In the genomic region with DNA sequence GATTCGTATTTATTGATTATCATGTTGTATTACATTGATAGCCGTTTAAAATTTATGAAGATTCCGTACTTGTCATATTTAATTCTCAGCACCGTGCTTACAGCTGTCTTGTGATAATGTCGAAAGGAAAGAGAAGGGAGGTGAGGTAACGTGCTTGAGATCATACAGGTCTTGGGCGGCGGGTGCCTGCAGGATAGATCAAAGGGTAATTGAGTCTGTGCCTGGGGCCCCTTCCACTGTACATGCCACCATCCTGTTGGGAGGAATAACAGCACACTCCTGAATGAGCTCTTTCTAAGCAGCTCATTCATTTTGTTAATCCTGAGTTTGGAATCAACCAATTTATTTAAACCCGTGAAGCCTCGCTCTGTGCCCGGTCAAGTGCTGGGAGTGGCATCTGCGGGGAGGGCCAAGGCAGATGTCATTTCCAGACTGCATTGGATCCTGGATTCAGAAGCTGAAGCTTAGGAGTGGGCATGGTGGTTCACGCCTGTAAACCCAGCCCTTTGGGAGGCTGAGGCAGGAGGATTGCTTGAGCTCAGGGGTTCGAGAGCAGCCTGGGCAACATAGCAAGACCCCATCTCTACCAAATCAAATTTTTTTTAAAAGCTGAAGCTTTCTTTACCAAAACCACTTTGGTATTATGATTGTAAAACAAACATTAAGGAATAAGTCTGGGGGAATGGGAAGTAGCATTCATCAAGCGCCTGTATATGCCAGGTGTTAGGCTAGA, we compare ENCODE assay signal across 29 cellular contexts.
"Had no signal": no experiment of that assay in that cellular context is flagged by ENCODE, and none has a peak within 500 bp of the region (broad histone marks: within the 10 kb centered on the region; RNA-seq: fewer than 3 reads in every experiment).

No MANE protein-coding gene starts in this region.

- H3K27ac Mint-ChIP-seq: activated CD8-positive, alpha-beta T cell treated with anti-CD3 and anti-CD28 coated beads for 36 hours; activated naive CD4-positive, alpha-beta T cell treated with anti-CD3 and anti-CD28 coated beads for 36 hours; activated naive CD4-positive, alpha-beta T cell treated with anti-CD3 and anti-CD28 coated beads, Interleukin-2, amount 50 U/mL, for 24 hours; activated naive CD8-positive, alpha-beta T cell treated with anti-CD3 and anti-CD28 coated beads for 36 hours; activated naive CD8-positive, alpha-beta T cell treated with anti-CD3 and anti-CD28 coated beads, Interleukin-2, amount 50 U/mL, for 24 hours; activated T-helper 17 cell treated with anti-CD3 and anti-CD28 coated beads, Interleukin-2, amount 50 U/mL, for 72 hours; effector memory CD8-positive, alpha-beta T cell had no signal

- H3K4me3 Mint-ChIP-seq: activated CD8-positive, alpha-beta T cell treated with anti-CD3 and anti-CD28 coated beads for 36 hours; activated naive CD4-positive, alpha-beta T cell treated with anti-CD3 and anti-CD28 coated beads for 36 hours; activated naive CD4-positive, alpha-beta T cell treated with anti-CD3 and anti-CD28 coated beads, Interleukin-2, amount 50 U/mL, for 24 hours; activated naive CD8-positive, alpha-beta T cell treated with anti-CD3 and anti-CD28 coated beads for 36 hours; activated naive CD8-positive, alpha-beta T cell treated with anti-CD3 and anti-CD28 coated beads, Interleukin-2, amount 50 U/mL, for 24 hours; activated T-cell treated with anti-CD3 and anti-CD28 coated beads, Interleukin-2, amount 50 U/mL, for 4 hours; activated T-helper 17 cell treated with anti-CD3 and anti-CD28 coated beads, Interleukin-2, amount 50 U/mL, for 72 hours; effector memory CD8-positive, alpha-beta T cell had no signal

- FAIRE-seq: colon had no signal

- H3K27ac ChIP-seq: adrenal gland, body of pancreas, esophagus muscularis mucosa, foreskin keratinocyte, gastrocnemius medialis had no signal

- H3K36me3 ChIP-seq: adrenal gland, esophagus muscularis mucosa, gastrocnemius medialis had no signal

- H3K9me3 ChIP-seq: adrenal gland, body of pancreas, esophagus muscularis mucosa, gastrocnemius medialis had no signal

- H3K9me3 Mint-ChIP-seq: activated CD8-positive, alpha-beta T cell treated with anti-CD3 and anti-CD28 coated beads for 36 hours; activated naive CD4-positive, alpha-beta T cell treated with anti-CD3 and anti-CD28 coated beads, Interleukin-2, amount 50 U/mL, for 24 hours; activated naive CD8-positive, alpha-beta T cell treated with anti-CD3 and anti-CD28 coated beads for 36 hours; activated naive CD8-positive, alpha-beta T cell treated with anti-CD3 and anti-CD28 coated beads, Interleukin-2, amount 50 U/mL, for 24 hours; activated T-cell treated with anti-CD3 and anti-CD28 coated beads, Interleukin-2, amount 50 U/mL, for 4 hours; activated T-helper 17 cell treated with anti-CD3 and anti-CD28 coated beads, Interleukin-2, amount 50 U/mL, for 72 hours; effector memory CD8-positive, alpha-beta T cell had no signal

- H3K4me1 ChIP-seq: foreskin keratinocyte had no signal

- DNase-seq: activated CD4-positive, alpha-beta T cell treated with anti-CD3 and anti-CD28 coated beads for 1 hour; activated CD4-positive, alpha-beta T cell treated with anti-CD3 and anti-CD28 coated beads for 4 hours; activated CD4-positive, alpha-beta T cell treated with anti-CD3 and anti-CD28 coated beads, Interleukin-2, amount 50 U/mL, for 1 hour; activated CD4-positive, alpha-beta T cell treated with anti-CD3 and anti-CD28 coated beads, Interleukin-2, amount 50 U/mL, for 48 hours; activated CD8-positive, alpha-beta memory T cell treated with anti-CD3 and anti-CD28 coated beads for 24 hours; activated CD8-positive, alpha-beta T cell treated with anti-CD3 and anti-CD28 coated beads for 36 hours; activated effector memory CD4-positive, alpha-beta T cell treated with Interleukin-2 at 50 U/mL for 16 hours; activated naive CD4-positive, alpha-beta T cell treated with anti-CD3 and anti-CD28 coated beads for 36 hours; activated naive CD8-positive, alpha-beta T cell treated with anti-CD3 and anti-CD28 coated beads for 36 hours; activated naive CD8-positive, alpha-beta T cell treated with anti-CD3 and anti-CD28 coated beads, Interleukin-2, amount 50 U/mL, for 24 hours; activated T-cell treated with anti-CD3 and anti-CD28 coated beads, Interleukin-2, amount 50 U/mL, for 4 hours; adrenal gland; amygdala; aorta; body of pancreas; caudate nucleus; cortex of kidney; dermis blood vessel endothelial cell; effector CD4-positive, alpha-beta T cell; effector memory CD8-positive, alpha-beta T cell; erythroblast; foreskin keratinocyte; gastrocnemius medialis; glutamatergic neuron; T-helper 2 cell had no signal

- H3K4me3 ChIP-seq: adrenal gland, body of pancreas, esophagus muscularis mucosa, gastrocnemius medialis had no signal

- ATAC-seq: activated CD8-positive, alpha-beta T cell treated with anti-CD3 and anti-CD28 coated beads for 36 hours; activated naive CD8-positive, alpha-beta T cell treated with anti-CD3 and anti-CD28 coated beads, Interleukin-2, amount 50 U/mL, for 24 hours; activated T-cell treated with anti-CD3 and anti-CD28 coated beads, Interleukin-2, amount 50 U/mL, for 4 hours; activated T-helper 17 cell treated with anti-CD3 and anti-CD28 coated beads, Interleukin-2, amount 50 U/mL, for 72 hours; body of pancreas; effector memory CD8-positive, alpha-beta T cell; foreskin keratinocyte; gastrocnemius medialis had no signal

- H3K27me3 ChIP-seq: adrenal gland, body of pancreas, esophagus muscularis mucosa, foreskin keratinocyte, gastrocnemius medialis had no signal
